7 cellular contexts compared by ENCODE assay signal in the genomic region with DNA sequence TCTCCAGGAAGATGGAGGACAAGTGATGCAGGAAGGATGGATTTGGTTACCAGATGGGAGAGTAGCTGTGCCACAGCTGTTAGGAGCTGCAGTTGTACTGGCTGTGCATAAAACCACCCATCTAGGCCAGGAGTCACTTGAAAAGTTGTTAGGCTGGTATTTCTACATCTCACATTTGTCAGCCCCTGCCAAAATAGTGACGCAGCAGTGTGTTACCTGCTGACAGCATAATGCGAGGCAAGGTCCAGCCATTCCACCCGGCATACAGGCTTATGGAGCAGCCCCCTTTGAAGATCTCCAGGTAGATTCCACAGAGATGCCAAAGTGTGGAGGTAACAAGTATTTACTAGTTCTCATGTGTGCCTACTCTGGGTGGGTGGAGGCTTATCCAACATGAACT.
A peak's percentile ranks its signal among the peaks of the same experiment; 100 is the strongest.
DNase-seq lines count a peak whose midpoint lies in the region; ATAC-seq, FAIRE-seq and TF ChIP-seq lines count a peak whose summit lies in the region.
"Not testable (repeated sequence)": the region's sequence is repeated elsewhere in the genome, so short reads cannot be mapped to it uniquely, and the experiment has no call there.

No MANE protein-coding gene starts in this region.

- TF ChIP-seq EP300 in suprapubic skin (IDR thresholded peaks at IDR 0.05), result not testable (repeated sequence)

- H3K27ac ChIP-seq in PC-3 (ENCODE audit: low read length) (peak overlapping the region; percentile 45), parathyroid adenoma (peak overlapping the region; percentile 51), suprapubic skin (peak overlapping the region; percentile 75)

- not testable (repeated sequence) for H4K20me1 ChIP-seq in PC-3 (ENCODE audit: low read length)

- ATAC-seq in PC-3, result peak; percentile 55
- peak; percentile 65 for ATAC-seq in esophagus mucosa

- H3K36me3 ChIP-seq in PC-3 (ENCODE audit: low read depth, low read length); parathyroid adenoma (ENCODE audit: control insufficient read depth, insufficient read depth, low read length); suprapubic skin: not testable (repeated sequence)

- not testable (repeated sequence) for DNase-seq in HTR-8/SVneo (ENCODE audit: insufficient read length, low spot score); suprapubic skin (ENCODE audit: low spot score in 2 of 2)
- DNase-seq in PC-3, result peak; percentile 100
- peak; percentile 14 to 84 for DNase-seq in T47D (ENCODE audit: low read depth in 1 of 2, low spot score in 1 of 2)
- DNase-seq in left kidney (ENCODE audit: low read depth, low spot score), result peak; percentile 44

- 80% methylated on average over 1 of the region's 3 CpGs for WGBS in suprapubic skin

- TF ChIP-seq POLR2A in suprapubic skin (IDR thresholded peaks at IDR 0.05), result not testable (repeated sequence)

- peak overlapping the region; percentile 32 for H3K9ac ChIP-seq in PC-3 (ENCODE audit: low read length)
- H3K9ac ChIP-seq in parathyroid adenoma, result not testable (repeated sequence)

- peak overlapping the region; percentile 85 for H2AFZ ChIP-seq in PC-3 (ENCODE audit: low read length)
- peak overlapping the region; percentile 74 for H2AFZ ChIP-seq in parathyroid adenoma

- POLR2A ChIA-PET in PC-3 (lab: Charles Lee; ENCODE audit: unreplicated experiment), result interaction anchor here (0.6 to 0.7 kb wide), 3 partner anchors 56 to 249 kb away, joined by 3 read pairs; no protein-coding TSS in a partner anchor

- H3K9me3 ChIP-seq in PC-3 (ENCODE audit: low read length); parathyroid adenoma (ENCODE audit: control insufficient read depth, low read length); suprapubic skin: not testable (repeated sequence)

- peaks cover 38% of the 10 kb centered on the region for H3K4me1 ChIP-seq in PC-3 (ENCODE audit: insufficient read depth, low read length)
- not testable (repeated sequence) for H3K4me1 ChIP-seq in parathyroid adenoma
- H3K4me1 ChIP-seq in suprapubic skin, result peaks cover 21% of the 10 kb centered on the region

- BruUV-seq in PC-3 (replicated peaks; lab: Mats Ljungman, UMichigan), result not testable (repeated sequence)

- peak overlapping the region; percentile 64 for H3K4me3 ChIP-seq in PC-3 (ENCODE audit: low read length)
- H3K4me3 ChIP-seq in parathyroid adenoma (ENCODE audit: low read depth, low read length), result not testable (repeated sequence)
- peak overlapping the region; percentile 37 for H3K4me3 ChIP-seq in suprapubic skin

- intact Hi-C loops in PC-3 (cut with micrococcal nuclease), result loop anchor here (1.0 kb wide), 2 partner anchors 157 to 307 kb away; no protein-coding TSS in a partner anchor

- H3K4me2 ChIP-seq in PC-3 (ENCODE audit: low read length), result peak overlapping the region; percentile 83
- peak overlapping the region; percentile 43 for H3K4me2 ChIP-seq in parathyroid adenoma (ENCODE audit: low read length)

- H3F3A ChIP-seq in PC-3 (ENCODE audit: low read length, unreplicated experiment), result not testable (repeated sequence)

- H3K27me3 ChIP-seq in PC-3 (ENCODE audit: low read length); parathyroid adenoma (ENCODE audit: control insufficient read depth, insufficient read depth, low read length); suprapubic skin: not testable (repeated sequence)

- not testable (repeated sequence) for TF ChIP-seq CTCF in PC-3 (conservative IDR thresholded peaks at IDR 0.05; ENCODE audit: low read depth, low read length); parathyroid adenoma (IDR thresholded peaks at IDR 0.05); suprapubic skin (IDR thresholded peaks at IDR 0.05)

- peak; percentile 60 for FAIRE-seq in HTR-8/SVneo (lab: Jason Lieb, UNC)

- not testable (repeated sequence) for H3K9me2 ChIP-seq in PC-3 (replicated peaks; ENCODE audit: low read length)

- not testable (repeated sequence) for H3K79me2 ChIP-seq in PC-3 (ENCODE audit: low read length); parathyroid adenoma

- in situ Hi-C loops in T47D (cut with HindIII; ENCODE audit: low pct_unique_long_range_greater_than_20kb, low sequenced_read_pairs), result not testable (repeated sequence)

- CTCF ChIA-PET in PC-3 (lab: Charles Lee), result interaction anchor here (0.7 to 1.7 kb wide), 10 partner anchors 12 to 320 kb away, joined by 3 to 7 read pairs (median 4); no protein-coding TSS in a partner anchor
